Comparison of ENCODE assay signal across 2 cellular contexts in genomic region chr20:63427206-63427605, GRCh38.
"Had no signal": no experiment of that assay in that cellular context is flagged by ENCODE, and none has a peak within 500 bp of the region (broad histone marks: within the 10 kb centered on the region; RNA-seq: fewer than 3 reads in every experiment).

No MANE protein-coding gene starts in this region.

- DNase-seq: GDM1, GF-D8 had no signal
